In the genomic region with DNA sequence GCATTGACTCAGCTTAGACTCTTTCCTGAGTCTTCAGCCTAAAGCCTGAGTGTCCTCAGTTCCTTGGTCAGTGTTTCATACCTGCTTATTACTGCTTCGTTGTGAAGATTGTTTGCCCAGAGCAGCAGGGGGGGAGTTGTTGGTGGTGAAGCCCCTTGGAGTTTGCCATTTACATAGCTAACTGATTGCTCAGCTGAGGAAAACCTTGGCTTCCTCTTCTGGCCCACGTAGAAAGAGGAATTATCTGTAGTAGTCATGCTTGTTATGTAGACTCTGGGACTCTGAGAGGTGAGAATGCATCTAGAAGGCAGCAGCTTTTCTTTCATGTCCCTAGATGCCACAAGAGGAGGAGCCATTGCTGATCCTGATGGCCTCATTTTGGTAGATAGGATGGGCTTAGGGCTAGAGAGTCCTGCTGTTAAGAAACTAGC, we compare ENCODE assay signal across 9 cellular contexts.
DNase-seq lines count a peak whose midpoint lies in the region; ATAC-seq and TF ChIP-seq lines count a peak whose summit lies in the region.
"Had no signal": no experiment of that assay in that cellular context is flagged by ENCODE, and none has a peak within 500 bp of the region (broad histone marks: within the 10 kb centered on the region; RNA-seq: fewer than 3 reads in every experiment).

No MANE protein-coding gene starts in this region.

- no peaks in the 10 kb centered on the region for H3K36me3 ChIP-seq in kidney epithelial cell (ENCODE audit: control insufficient read depth, insufficient read depth, low read length)

- CTCF ChIA-PET in activated naive CD4-positive, alpha-beta T cell treated with anti-CD3 and anti-CD28 coated beads for 36 hours (lab: Charles Lee) = interaction anchor here (0.7 kb wide), 1 partner anchor 11 kb away, joined by 4 read pairs; no protein-coding TSS in a partner anchor

- no peak overlapping the region for H3K27ac Mint-ChIP-seq in activated naive CD4-positive, alpha-beta T cell treated with anti-CD3 and anti-CD28 coated beads for 36 hours
- H3K27ac Mint-ChIP-seq: activated naive CD4-positive, alpha-beta T cell treated with anti-CD3 and anti-CD28 coated beads, Interleukin-2, amount 50 U/mL, for 24 hours had no signal

- H3K4me1 Mint-ChIP-seq in activated naive CD4-positive, alpha-beta T cell treated with anti-CD3 and anti-CD28 coated beads for 36 hours (ENCODE audit: low read depth) = no peaks in the 10 kb centered on the region

- no peaks in the 10 kb centered on the region for H3K9me3 Mint-ChIP-seq in activated naive CD4-positive, alpha-beta T cell treated with anti-CD3 and anti-CD28 coated beads for 36 hours
- H3K9me3 Mint-ChIP-seq: activated naive CD4-positive, alpha-beta T cell treated with anti-CD3 and anti-CD28 coated beads, Interleukin-2, amount 50 U/mL, for 24 hours had no signal

- H3K27me3 ChIP-seq in kidney epithelial cell (ENCODE audit: control insufficient read depth, insufficient read depth, low read length) = no peaks in the 10 kb centered on the region

- in situ Hi-C loops in Caki2 (cut with HindIII; ENCODE audit: low pct_unique_long_range_greater_than_20kb, low sequenced_read_pairs) = no loop called here

- H3K4me3 Mint-ChIP-seq in activated naive CD4-positive, alpha-beta T cell treated with anti-CD3 and anti-CD28 coated beads for 36 hours = no peak overlapping the region
- H3K4me3 Mint-ChIP-seq: activated naive CD4-positive, alpha-beta T cell treated with anti-CD3 and anti-CD28 coated beads, Interleukin-2, amount 50 U/mL, for 24 hours had no signal

- no peak for ATAC-seq in GM19395 (IDR thresholded peaks at IDR 0.05; ENCODE audit: unreplicated experiment)

- intact Hi-C loops in activated naive CD4-positive, alpha-beta T cell treated with anti-CD3 and anti-CD28 coated beads for 36 hours (cut with micrococcal nuclease) = no loop called here

- H3K27me3 Mint-ChIP-seq in activated naive CD4-positive, alpha-beta T cell treated with anti-CD3 and anti-CD28 coated beads for 36 hours (ENCODE audit: low read depth) = no peaks in the 10 kb centered on the region
- H3K27me3 Mint-ChIP-seq: activated naive CD4-positive, alpha-beta T cell treated with anti-CD3 and anti-CD28 coated beads, Interleukin-2, amount 50 U/mL, for 24 hours had no signal

- DNase-seq in Caki2 (ENCODE audit: low read depth) (peak; percentile 10), Kasumi-1 (lab: John Stamatoyannopoulos, UW) (peak; percentile 55 to 71), amniotic epithelial cell (ENCODE audit: low read depth) (peak; percentile 94), kidney epithelial cell (ENCODE audit: low read depth) (peak; percentile 87), H4 (ENCODE audit: low spot score) (no peak)
- DNase-seq in stimulated activated naive CD4-positive, alpha-beta T cell (lab: John Stamatoyannopoulos, UW) = no peak
- DNase-seq in activated naive CD4-positive, alpha-beta T cell treated with anti-CD3 and anti-CD28 coated beads for 36 hours = no peak

- no peak overlapping the region for H3K4me3 ChIP-seq in kidney epithelial cell (ENCODE audit: low read depth, low read length)

- no peak for TF ChIP-seq CTCF in kidney epithelial cell (IDR thresholded peaks at IDR 0.05; ENCODE audit: insufficient read depth, low read length, poor library complexity, severe bottlenecking)

- H3K36me3 Mint-ChIP-seq in activated naive CD4-positive, alpha-beta T cell treated with anti-CD3 and anti-CD28 coated beads for 36 hours (ENCODE audit: low read depth) = no peaks in the 10 kb centered on the region
- H3K36me3 Mint-ChIP-seq: activated naive CD4-positive, alpha-beta T cell treated with anti-CD3 and anti-CD28 coated beads, Interleukin-2, amount 50 U/mL, for 24 hours had no signal

Comparison
In these comparisons a context has a peak if more than half of its experiments do, and no peak if none do; other contexts are left out.
1. DNase-seq: peak in Caki2 (single experiment), Kasumi-1 (2 of 2), amniotic epithelial cell (single experiment) and kidney epithelial cell (single experiment); none in stimulated activated naive CD4-positive, alpha-beta T cell (0 of 6), H4 (single experiment) and activated naive CD4-positive, alpha-beta T cell treated with anti-CD3 and anti-CD28 coated beads for 36 hours (single experiment).